In the genomic region with DNA sequence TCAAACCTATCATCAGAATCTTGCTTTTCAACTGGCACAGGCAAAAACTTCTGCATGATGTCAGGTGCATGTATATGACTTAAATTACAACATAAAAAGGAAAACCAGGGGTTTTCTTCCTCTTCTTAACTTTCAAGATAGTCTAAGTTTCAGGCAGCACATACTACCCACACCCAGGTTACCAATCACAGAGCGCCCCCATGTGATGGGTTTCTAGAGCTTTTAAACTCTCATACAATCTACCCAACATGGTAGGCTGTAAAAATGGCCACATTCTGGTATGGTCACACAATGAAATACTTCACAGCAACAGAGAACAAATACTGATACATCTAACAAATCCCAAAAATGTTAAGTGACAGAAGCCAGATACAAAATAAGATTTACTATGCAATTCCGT, we compare ENCODE assay signal across 13 cellular contexts. TPM values are rescaled to one million over a fixed set of nuclear protein-coding genes. Genes with fewer than 3 reads are reported as not detected.
DNase-seq lines count a peak whose midpoint lies in the region; ATAC-seq, FAIRE-seq and TF ChIP-seq lines count a peak whose summit lies in the region.
"Had no signal": no experiment of that assay in that cellular context is flagged by ENCODE, and none has a peak within 500 bp of the region (broad histone marks: within the 10 kb centered on the region; RNA-seq: fewer than 3 reads in every experiment).

No MANE protein-coding gene starts in this region.

- peaks cover 56% of the 10 kb centered on the region for H3K4me1 Mint-ChIP-seq in activated naive CD4-positive, alpha-beta T cell treated with anti-CD3 and anti-CD28 coated beads, Interleukin-2, amount 10 ng/mL, durations not matched to agents 7 days and 5 days
- peaks cover 73% of the 10 kb centered on the region for H3K4me1 Mint-ChIP-seq in HFFc6 (ENCODE audit: low read depth)
- H3K4me1 Mint-ChIP-seq in stimulated activated effector memory CD8-positive, alpha-beta T cell treated with anti-CD3 and anti-CD28 coated beads, Interleukin-12 subunit alpha, Interleukin-12 subunit beta, amount 100 ng/mL, for 72 hours, result peaks cover 68% of the 10 kb centered on the region

- H3K27me3 Mint-ChIP-seq in activated naive CD4-positive, alpha-beta T cell treated with anti-CD3 and anti-CD28 coated beads, Interleukin-2, amount 10 ng/mL, durations not matched to agents 7 days and 5 days, result no peaks in the 10 kb centered on the region
- H3K27me3 Mint-ChIP-seq in HFFc6 (ENCODE audit: insufficient read depth), result no peaks in the 10 kb centered on the region

- H3K36me3 Mint-ChIP-seq in activated naive CD4-positive, alpha-beta T cell treated with anti-CD3 and anti-CD28 coated beads, Interleukin-2, amount 10 ng/mL, durations not matched to agents 7 days and 5 days, result peaks cover 64% of the 10 kb centered on the region
- peaks cover 22% of the 10 kb centered on the region for H3K36me3 Mint-ChIP-seq in HFFc6 (ENCODE audit: low read depth)
- H3K36me3 Mint-ChIP-seq in stimulated activated effector memory CD8-positive, alpha-beta T cell treated with anti-CD3 and anti-CD28 coated beads, Interleukin-12 subunit alpha, Interleukin-12 subunit beta, amount 100 ng/mL, for 72 hours, result peaks cover 78% of the 10 kb centered on the region

- DNase-seq in activated naive CD4-positive, alpha-beta T cell treated with anti-CD3 and anti-CD28 coated beads, Interleukin-2, amount 10 ng/mL, durations not matched to agents 7 days and 5 days, result no peak
- no peak for DNase-seq in activated naive CD4-positive, alpha-beta T cell treated with anti-CD3 and anti-CD28 coated beads, Interleukin-2, amount 50 U/mL, for 16 hours
- DNase-seq in HFFc6 (no peak), HPDE6-E6E7 (ENCODE audit: extremely low spot score) (no peak), NCI-H1436 (lab: John Stamatoyannopoulos, UW) (no peak), RCC 7860 (ENCODE audit: low spot score) (no peak)
- no peak for DNase-seq in stimulated activated effector memory CD8-positive, alpha-beta T cell treated with anti-CD3 and anti-CD28 coated beads, Interleukin-12 subunit alpha, Interleukin-12 subunit beta, amount 100 ng/mL, for 72 hours (ENCODE audit: low spot score in 2 of 2)
- DNase-seq: brain microvascular endothelial cell, GF-D8, IMR-90 had no signal

- no peak for FAIRE-seq in RCC 7860 (lab: Jason Lieb, UNC)

- no peak overlapping the region for H3K27ac ChIP-seq in VCaP
- H3K27ac ChIP-seq: BLaER1, brain microvascular endothelial cell, parathyroid adenoma had no signal

- peak overlapping the region; percentile 60 for H3K27ac Mint-ChIP-seq in activated naive CD4-positive, alpha-beta T cell treated with anti-CD3 and anti-CD28 coated beads, Interleukin-2, amount 10 ng/mL, durations not matched to agents 7 days and 5 days
- H3K27ac Mint-ChIP-seq in HFFc6, result peak overlapping the region; percentile 10; the same call in 1 of the 2 replicates
- H3K27ac Mint-ChIP-seq in stimulated activated effector memory CD8-positive, alpha-beta T cell treated with anti-CD3 and anti-CD28 coated beads, Interleukin-12 subunit alpha, Interleukin-12 subunit beta, amount 100 ng/mL, for 72 hours, result peak overlapping the region; percentile 3

- no peak for ATAC-seq in stimulated activated effector memory CD8-positive, alpha-beta T cell treated with anti-CD3 and anti-CD28 coated beads, Interleukin-12 subunit alpha, Interleukin-12 subunit beta, amount 100 ng/mL, for 72 hours

- H3K4me3 Mint-ChIP-seq in activated naive CD4-positive, alpha-beta T cell treated with anti-CD3 and anti-CD28 coated beads, Interleukin-2, amount 10 ng/mL, durations not matched to agents 7 days and 5 days, result no peak overlapping the region
- H3K4me3 Mint-ChIP-seq in HFFc6, result no peak overlapping the region
- H3K4me3 Mint-ChIP-seq in stimulated activated effector memory CD8-positive, alpha-beta T cell treated with anti-CD3 and anti-CD28 coated beads, Interleukin-12 subunit alpha, Interleukin-12 subunit beta, amount 100 ng/mL, for 72 hours, result no peak overlapping the region

- no peaks in the 10 kb centered on the region for H3K9me3 Mint-ChIP-seq in activated naive CD4-positive, alpha-beta T cell treated with anti-CD3 and anti-CD28 coated beads, Interleukin-2, amount 10 ng/mL, durations not matched to agents 7 days and 5 days
- no peaks in the 10 kb centered on the region for H3K9me3 Mint-ChIP-seq in HFFc6
- H3K9me3 Mint-ChIP-seq in stimulated activated effector memory CD8-positive, alpha-beta T cell treated with anti-CD3 and anti-CD28 coated beads, Interleukin-12 subunit alpha, Interleukin-12 subunit beta, amount 100 ng/mL, for 72 hours, result no peaks in the 10 kb centered on the region

- TF ChIP-seq CTCF in HFFc6 (IDR thresholded peaks at IDR 0.05), result peak; percentile 38
- TF ChIP-seq CTCF in VCaP (conservative IDR thresholded peaks at IDR 0.05), result peak; percentile 18; the same call in 1 of the 2 replicates

- CTCF ChIA-PET in activated naive CD4-positive, alpha-beta T cell treated with anti-CD3 and anti-CD28 coated beads, Interleukin-2, amount 10 ng/mL, durations not matched to agents 7 days and 5 days (lab: Charles Lee), result interaction anchor here (2.3 kb wide), 1 partner anchor 284 kb away, joined by 9 read pairs; no protein-coding TSS in a partner anchor

RNA-seq across cellular contexts. Expression of gene MESD, which starts 7.4 kb away (rescaled TPM):
- 10 to 100 TPM; 31.8 to 42.1 (median 38.3) TPM for total RNA-seq in HFFc6 (2021; fragmentation: NEBNext Ultra II Directional; extraction: Animal tissue kit (Norgen Biotek cat#: 25700))

RNA-seq across cellular contexts. Expression of gene TLNRD1, which starts 18.5 kb away (rescaled TPM):
- total RNA-seq in HFFc6 (2021; fragmentation: NEBNext Ultra II Directional; extraction: Animal tissue kit (Norgen Biotek cat#: 25700)), result 10 to 100 TPM in 5 of 6 experiments, 1 to 10 TPM in 1; 8.8 to 14.3 (median 12.7) TPM

Comparison
In these comparisons a context has a peak if more than half of its experiments do, and no peak if none do; other contexts are left out.
1. H3K27ac Mint-ChIP-seq: peak in every context shown above with its lines; median percentile 60 in activated naive CD4-positive, alpha-beta T cell treated with anti-CD3 and anti-CD28 coated beads, Interleukin-2, amount 10 ng/mL, durations not matched to agents 7 days and 5 days; 10 in HFFc6; 3 in stimulated activated effector memory CD8-positive, alpha-beta T cell treated with anti-CD3 and anti-CD28 coated beads, Interleukin-12 subunit alpha, Interleukin-12 subunit beta, amount 100 ng/mL, for 72 hours.